Comparison of ENCODE assay signal across 9 cellular contexts in genomic region chr3:150762662-150763121, GRCh38. TPM values are rescaled to one million over a fixed set of nuclear protein-coding genes. Genes with fewer than 3 reads are reported as not detected.
DNase-seq lines count a peak whose midpoint lies in the region; ATAC-seq and TF ChIP-seq lines count a peak whose summit lies in the region.
"Had no signal": no experiment of that assay in that cellular context is flagged by ENCODE, and none has a peak within 500 bp of the region (broad histone marks: within the 10 kb centered on the region; RNA-seq: fewer than 3 reads in every experiment).

No MANE protein-coding gene starts in this region.

- ATAC-seq in GM21515 (IDR thresholded peaks at IDR 0.05; ENCODE audit: unreplicated experiment) (peak; percentile 4), gastrocnemius medialis (peak; percentile 23 to 34), HG03469 (IDR thresholded peaks at IDR 0.05; ENCODE audit: unreplicated experiment) (no peak)

- H3K36me3 ChIP-seq in BLaER1 treated with 17β-estradiol and CSF1 and Interleukin-3, amounts not matched to agents 10 nM and 100 nM = peaks cover 0 to 19% (median 14%) of the 10 kb centered on the region in 11 experiments; a peak in 19 of 22 replicates
- peaks cover 13% of the 10 kb centered on the region for H3K36me3 ChIP-seq in OCI-LY3 (replicated peaks; ENCODE audit: low read depth, low read length)
- H3K36me3 ChIP-seq in esophagus squamous epithelium = peaks cover 0 to 14% (median 0%) of the 10 kb centered on the region in 3 donors
- no peaks in the 10 kb centered on the region for H3K36me3 ChIP-seq in gastrocnemius medialis

- no peaks in the 10 kb centered on the region for H3K27me3 ChIP-seq in BLaER1 treated with 17β-estradiol and CSF1 and Interleukin-3, amounts not matched to agents 10 nM and 100 nM
- peaks cover 12% of the 10 kb centered on the region for H3K27me3 ChIP-seq in OCI-LY3 (ENCODE audit: low read depth, low read length)
- no peaks in the 10 kb centered on the region for H3K27me3 ChIP-seq in esophagus squamous epithelium
- H3K27me3 ChIP-seq in gastrocnemius medialis = no peaks in the 10 kb centered on the region

- peaks cover 14 to 51% (median 43%) of the 10 kb centered on the region in 11 experiments; a peak in 20 of 22 replicates for H4K20me1 ChIP-seq in BLaER1 treated with 17β-estradiol and CSF1 and Interleukin-3, amounts not matched to agents 10 nM and 100 nM
- peaks cover 36% of the 10 kb centered on the region for H4K20me1 ChIP-seq in OCI-LY3 (ENCODE audit: insufficient read depth, low read length)

- H3K4me3 ChIP-seq in BLaER1 treated with 17β-estradiol and CSF1 and Interleukin-3, amounts not matched to agents 10 nM and 100 nM = peak overlapping the region; percentile 74 to 99 (median 90)
- H3K4me3 ChIP-seq in OCI-LY3 (ENCODE audit: low read length) (peak overlapping the region; percentile 95), esophagus squamous epithelium (peak overlapping the region; percentile 88 to 94 (median 90)), gastrocnemius medialis (peak overlapping the region; percentile 61 to 80 (median 65))

- intact Hi-C loops in esophagus squamous epithelium (cut with DNase I) (no loop called here), gastrocnemius medialis (cut with DNase I; ENCODE audit: low total_unique reads) (loop anchor here (2.0 to 5.0 kb wide), 4 partner anchors 60 to 355 kb away; partner anchors contain the start of genes EIF2A, ERICH6, SELENOT and SERP1)

- no peaks in the 10 kb centered on the region for H3K9me3 ChIP-seq in BLaER1 treated with 17β-estradiol and CSF1 and Interleukin-3, amounts not matched to agents 10 nM and 100 nM (replicated peaks in 1 of 11)
- no peaks in the 10 kb centered on the region for H3K9me3 ChIP-seq in OCI-LY3 (ENCODE audit: insufficient read depth, low read length)
- no peaks in the 10 kb centered on the region for H3K9me3 ChIP-seq in esophagus squamous epithelium
- H3K9me3 ChIP-seq in gastrocnemius medialis = no peaks in the 10 kb centered on the region

- in situ Hi-C loops in gastrocnemius medialis (cut with MboI; ENCODE audit: low sequenced_read_pairs in 4 of 4) = loop anchor here in 1 of 4 donors (10.0 kb wide), 1 partner anchor 158 kb away; the partner anchor contains the start of gene SELENOT

- DNase-seq in esophagus squamous epithelium (lab: John Stamatoyannopoulos, UW) = no peak
- DNase-seq in gastrocnemius medialis = no peak
- DNase-seq in stimulated activated CD4-positive, alpha-beta T cell treated with anti-CD3 and anti-CD28 coated beads, Interleukin-12 subunit alpha, Interleukin-12 subunit beta, amount 100 ng/mL, for 4 hours = no peak
- DNase-seq in SW 1271 (lab: John Stamatoyannopoulos, UW) = no peak

- peak overlapping the region; percentile 92 to 98 (median 94) for H3K9ac ChIP-seq in BLaER1 treated with 17β-estradiol and CSF1 and Interleukin-3, amounts not matched to agents 10 nM and 100 nM
- H3K9ac ChIP-seq in OCI-LY3 (ENCODE audit: low read length) = peak overlapping the region; percentile 96

- peaks cover 51% of the 10 kb centered on the region for H3K79me2 ChIP-seq in OCI-LY3 (ENCODE audit: low read length)

- H3K4me2 ChIP-seq in BLaER1 treated with 17β-estradiol and CSF1 and Interleukin-3, amounts not matched to agents 10 nM and 100 nM = peak overlapping the region; percentile 86 to 99 (median 92)
- H3K4me2 ChIP-seq in OCI-LY3 (ENCODE audit: low read length) = peak overlapping the region; percentile 91

- WGBS in esophagus squamous epithelium, 2 donors = no CpG with 5 or more reads among the region's 76 CpGs

- peaks cover 37 to 65% (median 57%) of the 10 kb centered on the region in 10 experiments for H3K4me1 ChIP-seq in BLaER1 treated with 17β-estradiol and CSF1 and Interleukin-3, amounts not matched to agents 10 nM and 100 nM
- H3K4me1 ChIP-seq in OCI-LY3 (ENCODE audit: low read length) (peaks cover 59% of the 10 kb centered on the region), esophagus squamous epithelium (peaks cover 19 to 54% (median 21%) of the 10 kb centered on the region in 3 donors), gastrocnemius medialis (peaks cover 33 to 39% of the 10 kb centered on the region in 2 donors)

- no peak for TF ChIP-seq CTCF in OCI-LY3 (IDR thresholded peaks at IDR 0.05; ENCODE audit: low read depth, low read length)
- TF ChIP-seq CTCF in esophagus squamous epithelium (IDR thresholded peaks at IDR 0.05) = no peak
- peak in 3 of 5 experiments; percentile 3 to 22 (median 17) for TF ChIP-seq CTCF in gastrocnemius medialis (IDR thresholded peaks at IDR 0.05 in 4 of 5, conservative IDR thresholded peaks at IDR 0.05 in 1 of 5)

- no peak overlapping the region for H2AFZ ChIP-seq in OCI-LY3 (ENCODE audit: low read depth, low read length)

- H3K27ac ChIP-seq in BLaER1 treated with 17β-estradiol and CSF1 and Interleukin-3, amounts not matched to agents 10 nM and 100 nM = peak overlapping the region; percentile 92 to 97 (median 94)
- H3K27ac ChIP-seq in OCI-LY3 (ENCODE audit: low read length) (peak overlapping the region; percentile 89), esophagus squamous epithelium (peak overlapping the region; percentile 98 to 100 (median 99)), gastrocnemius medialis (peak overlapping the region; percentile 92 to 99 (median 96))

- TF ChIP-seq POLR2A in esophagus squamous epithelium (IDR thresholded peaks at IDR 0.05) (peak in 2 of 4 donors; percentile 98 to 100), gastrocnemius medialis (IDR thresholded peaks at IDR 0.05) (peak in 1 of 2 donors; percentile 98)

RNA-seq across cellular contexts. Expression of gene SIAH2, which starts 0.3 kb away (rescaled TPM):
- 10 to 100 TPM; 39.4 to 74.8 (median 51.8) TPM for total RNA-seq in esophagus squamous epithelium
- 10 to 100 TPM; 10.9 to 25.6 (median 20.0) TPM for total RNA-seq in gastrocnemius medialis

RNA-seq across cellular contexts. Expression of gene ERICH6, which starts 59.0 kb away (rescaled TPM):
- total RNA-seq in esophagus squamous epithelium = not detected
- not detected for total RNA-seq in gastrocnemius medialis
- total RNA-seq: HT1080 had no signal

Comparison
In these comparisons a context has a peak if more than half of its experiments do, and no peak if none do; other contexts are left out.
1. CTCF ChIP-seq: peak in gastrocnemius medialis (3 of 5); none in OCI-LY3 (single experiment) and esophagus squamous epithelium (0 of 6).
2. Peak in every context shown above with its lines, with median percentiles within 50 percentile points of each other: H3K27ac ChIP-seq and H3K4me3 ChIP-seq.